Comparison of ENCODE assay signal across 8 cellular contexts in the genomic region with DNA sequence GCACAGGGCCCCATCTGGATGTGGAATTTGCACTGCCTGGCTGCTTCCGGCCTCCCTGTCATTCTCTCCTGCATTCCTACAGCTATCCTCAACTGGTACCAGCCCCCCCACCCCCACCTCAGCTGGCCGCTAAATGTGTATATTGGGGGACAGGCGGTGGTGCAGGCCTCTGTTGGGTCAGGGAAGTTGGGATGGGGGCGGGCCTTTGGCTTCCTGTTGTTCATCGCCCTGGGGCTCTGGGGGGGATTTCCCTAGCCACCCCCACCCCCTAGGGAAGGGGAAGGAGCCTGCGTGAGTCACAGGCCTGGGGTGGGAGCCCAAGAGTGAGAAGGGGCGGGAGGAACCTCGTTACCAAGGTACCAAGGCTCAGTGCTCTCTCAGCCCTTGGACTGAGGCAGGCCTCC. TPM values are rescaled to one million over a fixed set of nuclear protein-coding genes. Genes with fewer than 3 reads are reported as not detected.
DNase-seq lines count a peak whose midpoint lies in the region; ATAC-seq and TF ChIP-seq lines count a peak whose summit lies in the region.

No MANE protein-coding gene starts in this region.

- H3K4me1 ChIP-seq in DOHH2 (ENCODE audit: control insufficient read depth, low read length) = peaks cover 100% of the 10 kb centered on the region
- H3K4me1 ChIP-seq in smooth muscle cell (ENCODE audit: low read depth) = peaks cover 5% of the 10 kb centered on the region

- 29% methylated on average over 8 of the region's 8 CpGs for WGBS in smooth muscle cell (ENCODE audit: low lambda C conversion rate)

- TF ChIP-seq CTCF in DOHH2 (IDR thresholded peaks at IDR 0.05; ENCODE audit: low read depth, low read length, poor library complexity, severe bottlenecking) = no peak
- no peak for TF ChIP-seq CTCF in smooth muscle cell (IDR thresholded peaks at IDR 0.05; ENCODE audit: borderline replicate concordance, insufficient read depth, poor library complexity, severe bottlenecking)

- no peaks in the 10 kb centered on the region for H3K9me3 ChIP-seq in DOHH2 (ENCODE audit: control insufficient read depth, insufficient read depth, low read length)
- H3K9me3 ChIP-seq in smooth muscle cell (replicated peaks; ENCODE audit: low read depth) = no peaks in the 10 kb centered on the region

- no peak overlapping the region for H3K9ac ChIP-seq in smooth muscle cell (ENCODE audit: low read depth)

- H3K9me2 ChIP-seq in DOHH2 (replicated peaks; ENCODE audit: control insufficient read depth, low read length) = no peaks in the 10 kb centered on the region

- H3K4me3 ChIP-seq in DOHH2 (ENCODE audit: low read length) (peak overlapping the region; percentile 73), smooth muscle cell (no peak overlapping the region)

- peak overlapping the region; percentile 87 for H3K4me2 ChIP-seq in DOHH2 (ENCODE audit: low read length)
- peak overlapping the region; percentile 56 for H3K4me2 ChIP-seq in smooth muscle cell

- H3K79me2 ChIP-seq in DOHH2 (ENCODE audit: control insufficient read depth, low read length) (peaks cover 62% of the 10 kb centered on the region), smooth muscle cell (ENCODE audit: low read depth) (no peaks in the 10 kb centered on the region)

- peaks cover 49% of the 10 kb centered on the region for H3F3A ChIP-seq in DOHH2 (ENCODE audit: control insufficient read depth, insufficient read depth)
- no peaks in the 10 kb centered on the region for H3F3A ChIP-seq in smooth muscle cell (ENCODE audit: low read depth)

- H3K27ac ChIP-seq in DOHH2 (ENCODE audit: low read depth, low read length) (peak overlapping the region; percentile 98), smooth muscle cell (ENCODE audit: low read depth) (no peak overlapping the region)

- H4K20me1 ChIP-seq in DOHH2 (ENCODE audit: control insufficient read depth, insufficient read depth, low read depth, low read length) (no peaks in the 10 kb centered on the region), smooth muscle cell (ENCODE audit: low read depth) (no peaks in the 10 kb centered on the region)

- H3K36me3 ChIP-seq in DOHH2 (ENCODE audit: control insufficient read depth, low read length) (peaks cover 91% of the 10 kb centered on the region), smooth muscle cell (ENCODE audit: low read depth) (no peaks in the 10 kb centered on the region)

- peak; percentile 98 for DNase-seq in M059J (ENCODE audit: low read depth)
- DNase-seq in activated CD8-positive, alpha-beta memory T cell treated with anti-CD3 and anti-CD28 coated beads for 24 hours = peak; percentile 89
- DNase-seq in fibroblast of gingiva (ENCODE audit: low read depth) = peak; percentile 9
- DNase-seq in smooth muscle cell (lab: John Stamatoyannopoulos, UW; ENCODE audit: unreplicated experiment) = no peak
- DNase-seq in NCI-H748 treated with DMSO at 0.1 percent for 48 hours (lab: John Stamatoyannopoulos, UW) = no peak
- DNase-seq in NCI-H2107 (lab: John Stamatoyannopoulos, UW) = no peak

- H2AFZ ChIP-seq in smooth muscle cell (ENCODE audit: low read depth) = no peak overlapping the region

- no peaks in the 10 kb centered on the region for H3K27me3 ChIP-seq in DOHH2 (ENCODE audit: control insufficient read depth, low read length)
- H3K27me3 ChIP-seq in smooth muscle cell (ENCODE audit: low read depth) = no peaks in the 10 kb centered on the region

- no peak for ATAC-seq in HG02970 (IDR thresholded peaks at IDR 0.05; ENCODE audit: low FRiP score, unreplicated experiment)

RNA-seq across cellular contexts. Expression of a gene that starts 10.6 kb away (rescaled TPM):
- 0.17 and 0.30 TPM in 2 replicates for total RNA-seq in M059J (2014; rRNA removed; shearing (Covaris generic))
- 0.58 and 0.99 TPM in 2 replicates for total RNA-seq in smooth muscle cell
- polyA plus RNA-seq in smooth muscle cell = 6.3 and 8.6 TPM in 2 replicates

RNA-seq across cellular contexts. Expression of a gene that starts 45.7 kb away (rescaled TPM):
- 18.1 and 29.9 TPM in 2 replicates for total RNA-seq in M059J (2014; rRNA removed; shearing (Covaris generic))
- 8.9 and 13.6 TPM in 2 replicates for total RNA-seq in smooth muscle cell
- 20.5 and 22.9 TPM in 2 replicates for polyA plus RNA-seq in smooth muscle cell

RNA-seq across cellular contexts. Expression of a gene that starts 51.7 kb away (rescaled TPM):
- total RNA-seq in M059J (2014; rRNA removed; shearing (Covaris generic)) = 0.07 TPM in 1 of 2 replicates, not detected in the other
- total RNA-seq in smooth muscle cell = 0.58 and 2.0 TPM in 2 replicates
- 0.67 and 1.9 TPM in 2 replicates for polyA plus RNA-seq in smooth muscle cell

Comparison
In these comparisons a context has a peak if more than half of its experiments do, and no peak if none do; other contexts are left out.
1. DNase-seq: peak in M059J (single experiment), activated CD8-positive, alpha-beta memory T cell treated with anti-CD3 and anti-CD28 coated beads for 24 hours (single experiment) and fibroblast of gingiva (single experiment); none in smooth muscle cell (single experiment), NCI-H748 treated with DMSO at 0.1 percent for 48 hours (single experiment) and NCI-H2107 (single experiment).